ENCODE assay signal across 19 cellular contexts in genomic region chr2:123438277-123439050, GRCh38.
"Had no signal": no experiment of that assay in that cellular context is flagged by ENCODE, and none has a peak within 500 bp of the region (broad histone marks: within the 10 kb centered on the region; RNA-seq: fewer than 3 reads in every experiment).

No MANE protein-coding gene starts in this region.

- DNase-seq: effector CD4-positive, alpha-beta T cell; endodermal cell; erythroblast; gastrocnemius medialis; glutamatergic neuron; left colon; naive thymus-derived CD4-positive, alpha-beta T cell; sigmoid colon; stimulated activated CD4-positive, alpha-beta T cell treated with anti-CD3 and anti-CD28 coated beads, Interleukin-2, amount 100 ng/mL, for 24 hours; stimulated activated CD4-positive, alpha-beta T cell treated with anti-CD3 and anti-CD28 coated beads, Interleukin-4, amount 100 ng/mL, for 4 hours; stimulated activated naive B cell treated with anti-CD40 and anti-IgM and Interleukin-4, amounts not matched to agents 10 μg/mL and 1 μg/mL and 100 μg/mL, for 72 hours; stomach; substantia nigra; transverse colon had no signal

- H3K36me3 ChIP-seq: gastrocnemius medialis, neutrophil, right atrium auricular region, sigmoid colon, stomach, thoracic aorta, transverse colon had no signal

- H3K27ac ChIP-seq: coronary artery, gastrocnemius medialis, neutrophil, right atrium auricular region, sigmoid colon, skin epidermis, stomach, thoracic aorta, transverse colon had no signal

- H3K27me3 Mint-ChIP-seq: naive thymus-derived CD4-positive, alpha-beta T cell; stimulated activated naive B cell treated with anti-CD40 and anti-IgM and Interleukin-4, amounts not matched to agents 10 μg/mL and 1 μg/mL and 100 μg/mL, for 72 hours had no signal

- H3K4me3 Mint-ChIP-seq: endodermal cell; naive thymus-derived CD4-positive, alpha-beta T cell; stimulated activated naive B cell treated with anti-CD40 and anti-IgM and Interleukin-4, amounts not matched to agents 10 μg/mL and 1 μg/mL and 100 μg/mL, for 72 hours had no signal

- ATAC-seq: gastrocnemius medialis; left colon; naive thymus-derived CD4-positive, alpha-beta T cell; stimulated activated naive B cell treated with anti-CD40 and anti-IgM and Interleukin-4, amounts not matched to agents 10 μg/mL and 1 μg/mL and 100 μg/mL, for 72 hours had no signal

- H3K27ac Mint-ChIP-seq: endodermal cell; naive thymus-derived CD4-positive, alpha-beta T cell; stimulated activated naive B cell treated with anti-CD40 and anti-IgM and Interleukin-4, amounts not matched to agents 10 μg/mL and 1 μg/mL and 100 μg/mL, for 72 hours had no signal

- H3K4me1 Mint-ChIP-seq: naive thymus-derived CD4-positive, alpha-beta T cell; stimulated activated naive B cell treated with anti-CD40 and anti-IgM and Interleukin-4, amounts not matched to agents 10 μg/mL and 1 μg/mL and 100 μg/mL, for 72 hours had no signal

- H3K36me3 Mint-ChIP-seq: naive thymus-derived CD4-positive, alpha-beta T cell; stimulated activated naive B cell treated with anti-CD40 and anti-IgM and Interleukin-4, amounts not matched to agents 10 μg/mL and 1 μg/mL and 100 μg/mL, for 72 hours had no signal

- H3K4me3 ChIP-seq: coronary artery, gastrocnemius medialis, right atrium auricular region, sigmoid colon, skin epidermis, stomach, thoracic aorta, transverse colon had no signal

- H3K9me3 ChIP-seq: gastrocnemius medialis, neutrophil, right atrium auricular region, stomach, thoracic aorta, transverse colon had no signal

- H3K9me3 Mint-ChIP-seq: endodermal cell had no signal
